16 cellular contexts compared by ENCODE assay signal in genomic region chr2:172279843-172280242, GRCh38.
DNase-seq lines count a peak whose midpoint lies in the region; ATAC-seq, FAIRE-seq and TF ChIP-seq lines count a peak whose summit lies in the region.
"Had no signal": no experiment of that assay in that cellular context is flagged by ENCODE, and none has a peak within 500 bp of the region (broad histone marks: within the 10 kb centered on the region; RNA-seq: fewer than 3 reads in every experiment).

No MANE protein-coding gene starts in this region.

- TF ChIP-seq CTCF in bronchial epithelial cell (IDR thresholded peaks at IDR 0.05; ENCODE audit: insufficient read depth, low read length, severe bottlenecking): peak; percentile 12

- DNase-seq in NCI-H748 (lab: John Stamatoyannopoulos, UW; ENCODE audit: unreplicated experiment): peak; percentile 23
- no peak for DNase-seq in NCI-H748 treated with DMSO at 0.1 percent for 48 hours (lab: John Stamatoyannopoulos, UW)
- DNase-seq in M059J (ENCODE audit: low read depth): peak; percentile 28
- peak; percentile 55 for DNase-seq in bronchial epithelial cell (ENCODE audit: low read depth)
- no peak for DNase-seq in SJCRH30
- no peak for DNase-seq in small intestine
- DNase-seq: C1 segment of cervical spinal cord, DND-41, GF-D8, GM23248, NCI-H1436, NCI-H524, Right ventricle myocardium superior, T-helper 17 cell had no signal

- H3K4me3 ChIP-seq in bronchial epithelial cell (ENCODE audit: low read depth, low read length) (no peak overlapping the region), SJCRH30 (no peak overlapping the region), small intestine (ENCODE audit: low read depth in 1 of 2, low read length in 2 of 2) (no peak overlapping the region)
- H3K4me3 ChIP-seq: GM23248 had no signal

- H3K27me3 ChIP-seq in bronchial epithelial cell (ENCODE audit: control insufficient read depth, insufficient read depth, low read length) (no peaks in the 10 kb centered on the region), SJCRH30 (no peaks in the 10 kb centered on the region), small intestine (ENCODE audit: control insufficient read depth in 2 of 2, insufficient read depth in 2 of 2, low read length in 2 of 2) (no peaks in the 10 kb centered on the region)

- no peaks in the 10 kb centered on the region; the same call in 1 of the 2 replicates for H3K9me3 ChIP-seq in SJCRH30 (replicated peaks)
- H3K9me3 ChIP-seq in small intestine (ENCODE audit: control insufficient read depth, low read depth): no peaks in the 10 kb centered on the region

- H3K27ac ChIP-seq in SJCRH30 (no peak overlapping the region), small intestine (ENCODE audit: low read depth in 1 of 2, low read length in 1 of 2) (no peak overlapping the region)
- H3K27ac ChIP-seq: GM23248 had no signal

- FAIRE-seq in bronchial epithelial cell (lab: Jason Lieb, UNC) (no peak), small intestine (lab: Jason Lieb, UNC) (no peak)

- H3K36me3 ChIP-seq in bronchial epithelial cell (ENCODE audit: control insufficient read depth, insufficient read depth, low read length) (no peaks in the 10 kb centered on the region), SJCRH30 (no peaks in the 10 kb centered on the region), small intestine (ENCODE audit: control insufficient read depth in 2 of 2, insufficient read depth in 2 of 2, low read length in 2 of 2) (no peaks in the 10 kb centered on the region)

- no peak for ATAC-seq in HG02642 (IDR thresholded peaks at IDR 0.05; ENCODE audit: poor library complexity, unreplicated experiment)
- no peak for ATAC-seq in HG02588 (IDR thresholded peaks at IDR 0.05; ENCODE audit: unreplicated experiment)
- ATAC-seq: T-helper 17 cell had no signal

- H3K4me1 ChIP-seq in SJCRH30: peaks cover 31% of the 10 kb centered on the region
- H3K4me1 ChIP-seq in small intestine (ENCODE audit: control insufficient read depth in 2 of 2, insufficient read depth in 1 of 2, low read depth in 1 of 2, low read length in 1 of 2): no peaks in the 10 kb centered on the region

Comparison
In these comparisons a context has a peak if more than half of its experiments do, and no peak if none do; other contexts are left out.
1. DNase-seq: peak in NCI-H748 (single experiment), M059J (single experiment) and bronchial epithelial cell (single experiment); none in NCI-H748 treated with DMSO at 0.1 percent for 48 hours (single experiment), SJCRH30 (0 of 2) and small intestine (single experiment).